In the genomic region with DNA sequence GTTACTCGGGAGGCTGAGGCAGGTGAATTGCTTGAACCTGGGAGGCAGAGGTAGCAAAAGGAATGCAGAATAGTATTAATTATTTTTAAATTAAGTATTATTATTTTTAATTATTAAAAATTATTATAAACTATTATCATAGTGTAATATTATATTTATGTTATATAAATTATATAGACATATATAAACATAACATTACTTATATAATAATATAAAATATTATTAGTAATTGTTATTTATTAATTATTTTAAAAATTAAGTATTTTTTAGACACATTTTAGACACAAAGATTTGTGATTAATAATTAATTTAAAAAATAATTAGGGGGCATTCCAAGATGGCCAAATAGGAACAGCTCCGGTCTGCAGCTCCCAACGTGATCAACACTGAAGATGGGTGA, we compare ENCODE assay signal across 16 cellular contexts. TPM values are rescaled to one million over a fixed set of nuclear protein-coding genes. Genes with fewer than 3 reads are reported as not detected.
"Had no signal": no experiment of that assay in that cellular context is flagged by ENCODE, and none has a peak within 500 bp of the region (broad histone marks: within the 10 kb centered on the region; RNA-seq: fewer than 3 reads in every experiment).

No MANE protein-coding gene starts in this region.

- H3K4me1 Mint-ChIP-seq: activated naive CD4-positive, alpha-beta T cell treated with anti-CD3 and anti-CD28 coated beads, Interleukin-2, amount 10 ng/mL, durations not matched to agents 7 days and 5 days; stimulated activated memory B cell treated with anti-CD40 and anti-IgM and Interleukin-4, amounts not matched to agents 10 μg/mL and 1 μg/mL and 100 μg/mL, for 72 hours had no signal

- H3K36me3 ChIP-seq: right atrium auricular region, tibial nerve, vagina had no signal

- H3K4me3 Mint-ChIP-seq: activated naive CD4-positive, alpha-beta T cell treated with anti-CD3 and anti-CD28 coated beads, Interleukin-2, amount 10 ng/mL, durations not matched to agents 7 days and 5 days; activated T-helper 17 cell treated with anti-CD3 and anti-CD28 coated beads, Interleukin-2, amount 50 U/mL, for 72 hours; stimulated activated memory B cell treated with anti-CD40 and anti-IgM and Interleukin-4, amounts not matched to agents 10 μg/mL and 1 μg/mL and 100 μg/mL, for 72 hours; T-helper 1 cell treated with Interleukin-12 subunit alpha and Interleukin-12 subunit beta and Interleukin-4 antibody, amounts not matched to agents 30 μg/mL and 1 μg/mL, for 36 hours had no signal

- ATAC-seq: activated T-helper 17 cell treated with anti-CD3 and anti-CD28 coated beads, Interleukin-2, amount 50 U/mL, for 72 hours; stimulated activated memory B cell treated with anti-CD40 and anti-IgM and Interleukin-4, amounts not matched to agents 10 μg/mL and 1 μg/mL and 100 μg/mL, for 72 hours had no signal

- H3K4me3 ChIP-seq: right atrium auricular region, tibial nerve, vagina had no signal

- H3K9me3 Mint-ChIP-seq: activated naive CD4-positive, alpha-beta T cell treated with anti-CD3 and anti-CD28 coated beads, Interleukin-2, amount 10 ng/mL, durations not matched to agents 7 days and 5 days; stimulated activated memory B cell treated with anti-CD40 and anti-IgM and Interleukin-4, amounts not matched to agents 10 μg/mL and 1 μg/mL and 100 μg/mL, for 72 hours; T-helper 1 cell treated with Interleukin-12 subunit alpha and Interleukin-12 subunit beta and Interleukin-4 antibody, amounts not matched to agents 30 μg/mL and 1 μg/mL, for 36 hours had no signal

- H3K9me3 ChIP-seq: right atrium auricular region, vagina had no signal

- H3K27ac ChIP-seq: right atrium auricular region, tibial nerve, vagina had no signal

- H3K4me1 ChIP-seq: right atrium auricular region, tibial nerve, vagina had no signal

- H3K36me3 Mint-ChIP-seq: activated naive CD4-positive, alpha-beta T cell treated with anti-CD3 and anti-CD28 coated beads, Interleukin-2, amount 10 ng/mL, durations not matched to agents 7 days and 5 days; stimulated activated memory B cell treated with anti-CD40 and anti-IgM and Interleukin-4, amounts not matched to agents 10 μg/mL and 1 μg/mL and 100 μg/mL, for 72 hours had no signal

- H3K27me3 ChIP-seq: right atrium auricular region, tibial nerve, vagina had no signal

- DNase-seq: activated CD4-positive, alpha-beta T cell treated with anti-CD3 and anti-CD28 coated beads, Interleukin-2, amount 50 U/mL, for 1 hour; activated T-cell treated with anti-CD3 and anti-CD28 coated beads for 4 hours; cortex of kidney; effector CD8-positive, alpha-beta T cell; stimulated activated CD4-positive, alpha-beta T cell treated with anti-CD3 and anti-CD28 coated beads, Interleukin-1b, Interleukin-23, amount 100 ng/mL, for 48 hours had no signal

- H3K27ac Mint-ChIP-seq: activated naive CD4-positive, alpha-beta T cell treated with anti-CD3 and anti-CD28 coated beads, Interleukin-2, amount 10 ng/mL, durations not matched to agents 7 days and 5 days; activated T-helper 17 cell treated with anti-CD3 and anti-CD28 coated beads, Interleukin-2, amount 50 U/mL, for 72 hours; stimulated activated memory B cell treated with anti-CD40 and anti-IgM and Interleukin-4, amounts not matched to agents 10 μg/mL and 1 μg/mL and 100 μg/mL, for 72 hours; T-helper 1 cell treated with Interleukin-12 subunit alpha and Interleukin-12 subunit beta and Interleukin-4 antibody, amounts not matched to agents 30 μg/mL and 1 μg/mL, for 36 hours had no signal

RNA-seq across cellular contexts. Expression of a gene that starts 31.7 kb away (rescaled TPM):
- total RNA-seq: activated CD8-positive, alpha-beta memory T cell treated with anti-CD3 and anti-CD28 coated beads for 36 hours; epithelial cell of proximal tubule; kidney epithelial cell; myocyte; right atrium auricular region; tibial nerve had no signal
